Comparison of ENCODE assay signal across 8 cellular contexts in genomic region chr13:46796515-46797467, GRCh38. TPM values are rescaled to one million over a fixed set of nuclear protein-coding genes. Genes with fewer than 3 reads are reported as not detected.
DNase-seq lines count a peak whose midpoint lies in the region; ATAC-seq and TF ChIP-seq lines count a peak whose summit lies in the region.

TSS of gene ESD (minus strand) at chr13:46797161. CDS start at chr13:46791413, 5,748 bp downstream.

- no peaks in the 10 kb centered on the region for H3F3A ChIP-seq in SK-N-SH (replicated peaks; ENCODE audit: insufficient read depth)

- peak; percentile 96 for ATAC-seq in thoracic aorta (ENCODE audit: insufficient number of reproducible peaks, low FRiP score, low read depth)

- H3K27ac ChIP-seq in SK-N-SH (ENCODE audit: low read depth in 2 of 2, low read length in 1 of 2) (peak within 1 kb of the TSS; percentile 82 to 92), osteoblast (ENCODE audit: low read depth, low read length) (peak within 1 kb of the TSS; percentile 93), thoracic aorta (peak within 1 kb of the TSS; percentile 92 to 93)

- H2AFZ ChIP-seq in SK-N-SH (ENCODE audit: low read depth) (peak within 1 kb of the TSS; percentile 91), osteoblast (ENCODE audit: low read length) (peak within 1 kb of the TSS; percentile 99)

- peak within 1 kb of the TSS; percentile 80 for H3K4me3 ChIP-seq in HFF-Myc (replicated peaks; ENCODE audit: low read depth, low read length)
- peak within 1 kb of the TSS; percentile 79 to 91 for H3K4me3 ChIP-seq in SK-N-SH (ENCODE audit: low read depth in 2 of 2, low read length in 1 of 2)
- peak within 1 kb of the TSS; percentile 91 for H3K4me3 ChIP-seq in osteoblast (ENCODE audit: insufficient read depth, low read length)
- peak within 1 kb of the TSS; percentile 90 for H3K4me3 ChIP-seq in thoracic aorta

- DNase-seq in GM04503 (ENCODE audit: low read depth): peak; percentile 55
- peak; percentile 73 for DNase-seq in HFF-Myc (ENCODE audit: extremely low read depth, low read depth)
- DNase-seq in NAMALWA (ENCODE audit: low spot score): peak; percentile 90
- peak; percentile 94 for DNase-seq in SK-N-SH
- DNase-seq in glomerular visceral epithelial cell (ENCODE audit: extremely low spot score): peak; percentile 95
- peak; percentile 94 for DNase-seq in osteoblast (ENCODE audit: insufficient read length, low spot score, missing footprints)
- DNase-seq in thoracic aorta (ENCODE audit: low spot score): peak; percentile 93

- peaks cover 7% of the 10 kb centered on the region for H3K36me3 Mint-ChIP-seq in activated naive CD4-positive, alpha-beta T cell treated with anti-CD3 and anti-CD28 coated beads, Interleukin-2, amount 50 U/mL, for 24 hours

- no peak for TF ChIP-seq RAD21 in SK-N-SH (IDR thresholded peaks at IDR 0.05; ENCODE audit: low read length)

- H3K9me3 ChIP-seq in SK-N-SH: no peaks in the 10 kb centered on the region
- no peaks in the 10 kb centered on the region for H3K9me3 ChIP-seq in osteoblast (ENCODE audit: low read depth, low read length)
- no peaks in the 10 kb centered on the region for H3K9me3 ChIP-seq in thoracic aorta

- TF ChIP-seq EP300 in SK-N-SH (IDR thresholded peaks at IDR 0.05; ENCODE audit: borderline replicate concordance in 1 of 2, low read depth in 1 of 2, low read length in 1 of 2): peak in 1 of 2 experiments; percentile 20; a peak in 1 of 4 replicates

- peak within 1 kb of the TSS; percentile 92 for H3K9ac ChIP-seq in SK-N-SH

- H3K4me1 Mint-ChIP-seq in activated naive CD4-positive, alpha-beta T cell treated with anti-CD3 and anti-CD28 coated beads, Interleukin-2, amount 50 U/mL, for 24 hours: peaks cover 43% of the 10 kb centered on the region

- peak within 1 kb of the TSS; percentile 99 for H3K27ac Mint-ChIP-seq in activated naive CD4-positive, alpha-beta T cell treated with anti-CD3 and anti-CD28 coated beads, Interleukin-2, amount 50 U/mL, for 24 hours

- CTCF ChIA-PET in SK-N-SH (lab: Yijun Ruan, JAX): interaction anchor here (1.3 kb wide), 1 partner anchor 19 kb away, joined by 3 read pairs; no protein-coding TSS in a partner anchor

- POLR2A ChIA-PET in SK-N-SH (lab: Yijun Ruan, JAX): no interaction called here

- H3K9me3 Mint-ChIP-seq in activated naive CD4-positive, alpha-beta T cell treated with anti-CD3 and anti-CD28 coated beads, Interleukin-2, amount 50 U/mL, for 24 hours: no peaks in the 10 kb centered on the region

- H3K27me3 ChIP-seq in SK-N-SH (ENCODE audit: insufficient read depth): no peaks in the 10 kb centered on the region
- H3K27me3 ChIP-seq in osteoblast (ENCODE audit: insufficient read depth, low read length): no peaks in the 10 kb centered on the region
- H3K27me3 ChIP-seq in thoracic aorta (replicated peaks; ENCODE audit: insufficient read depth): no peaks in the 10 kb centered on the region

- TF ChIP-seq CTCF in HFF-Myc (IDR thresholded peaks at IDR 0.05; ENCODE audit: low read depth, low read length, missing control alignments): no peak
- peak; percentile 12; the same call in 1 of the 2 replicates for TF ChIP-seq CTCF in SK-N-SH (IDR thresholded peaks at IDR 0.05)
- no peak for TF ChIP-seq CTCF in osteoblast (IDR thresholded peaks at IDR 0.05; ENCODE audit: extremely low read depth, low read depth, low read length)
- no peak for TF ChIP-seq CTCF in thoracic aorta (IDR thresholded peaks at IDR 0.05)

- H3K36me3 ChIP-seq in SK-N-SH (replicated peaks in 1 of 2; ENCODE audit: control insufficient read depth in 1 of 2, insufficient read depth in 2 of 2, low read length in 1 of 2) (peaks cover 8 to 14% of the 10 kb centered on the region in 2 experiments), osteoblast (ENCODE audit: insufficient read depth, low read length) (no peaks in the 10 kb centered on the region), thoracic aorta (no peaks in the 10 kb centered on the region)

- H3K9me2 ChIP-seq in SK-N-SH: no peaks in the 10 kb centered on the region

- no peaks in the 10 kb centered on the region for H4K20me1 ChIP-seq in SK-N-SH (ENCODE audit: insufficient read depth)
- H4K20me1 ChIP-seq in osteoblast (ENCODE audit: insufficient read depth, low read length): peaks cover 3% of the 10 kb centered on the region

- no peaks in the 10 kb centered on the region for H3K27me3 Mint-ChIP-seq in activated naive CD4-positive, alpha-beta T cell treated with anti-CD3 and anti-CD28 coated beads, Interleukin-2, amount 50 U/mL, for 24 hours

- peak within 1 kb of the TSS; percentile 100 for H3K4me3 Mint-ChIP-seq in activated naive CD4-positive, alpha-beta T cell treated with anti-CD3 and anti-CD28 coated beads, Interleukin-2, amount 50 U/mL, for 24 hours

- H3K4me2 ChIP-seq in SK-N-SH: peak within 1 kb of the TSS; percentile 91
- H3K4me2 ChIP-seq in osteoblast (ENCODE audit: insufficient read depth, low read length): peak within 1 kb of the TSS; percentile 96

- H3K79me2 ChIP-seq in SK-N-SH (ENCODE audit: insufficient read depth) (peaks cover 41% of the 10 kb centered on the region), osteoblast (ENCODE audit: insufficient read depth, low read length) (peaks cover 41% of the 10 kb centered on the region)

- 6% methylated on average over 50 of the region's 76 CpGs for WGBS in SK-N-SH (ENCODE audit: low lambda C conversion rate)

- peaks cover 10 to 17% of the 10 kb centered on the region in 2 experiments; a peak in 3 of 4 replicates for H3K4me1 ChIP-seq in SK-N-SH (ENCODE audit: control insufficient read depth in 1 of 2, insufficient read depth in 2 of 2, low read depth in 1 of 2, low read length in 1 of 2)
- peaks cover 23% of the 10 kb centered on the region for H3K4me1 ChIP-seq in osteoblast (ENCODE audit: insufficient read depth, low read length)
- peaks cover 27 to 45% of the 10 kb centered on the region in 2 donors for H3K4me1 ChIP-seq in thoracic aorta (ENCODE audit: control insufficient read depth in 1 of 2, low read depth in 2 of 2)

TF ChIP-seq in SK-N-SH, 30 proteins besides CTCF, POLR2A, EP300 and RAD21 (continues in another document):
- TF ChIP-seq MXI1 (IDR thresholded peaks at IDR 0.05; ENCODE audit: low read depth, low read length) (peak; percentile 81), FOSL2 (IDR thresholded peaks at IDR 0.05; ENCODE audit: borderline replicate concordance, low read depth) (no peak), FOXM1 (IDR thresholded peaks at IDR 0.05; ENCODE audit: low read depth) (no peak), ZBTB33 (IDR thresholded peaks at IDR 0.05; ENCODE audit: borderline replicate concordance, low read depth) (peak; percentile 45; the same call in 1 of the 2 replicates), TCF12 (IDR thresholded peaks at IDR 0.05) (no peak), EZH2phosphoT487 (IDR thresholded peaks at IDR 0.05; ENCODE audit: borderline replicate concordance, low read depth) (no peak), YY1 (IDR thresholded peaks at IDR 0.05; ENCODE audit: low read depth) (peak; percentile 93), ELF1 (IDR thresholded peaks at IDR 0.05) (no peak), USF2 (IDR thresholded peaks at IDR 0.05; ENCODE audit: borderline replicate concordance, low read depth, low read length) (peak; percentile 39)

RNA-seq across cellular contexts. Expression of gene ESD, which starts in this region (rescaled TPM):
- 80.9 and 94.3 TPM in 2 replicates for polyA plus RNA-seq in SK-N-SH (2012; rRNA removed)
- polyA plus RNA-seq in SK-N-SH (2012; cell fraction: cytosol; rRNA removed): 117 and 131 TPM in 2 replicates
- 35.6 and 65.1 TPM in 2 replicates for polyA plus RNA-seq in SK-N-SH (2012; cell fraction: nucleus; rRNA removed)
- total RNA-seq in osteoblast (130 and 141 TPM in 2 replicates), thoracic aorta (100 to 1,000 TPM; 114 to 119 TPM)

Comparison
In these comparisons a context has a peak if more than half of its experiments do, and no peak if none do; other contexts are left out.
1. Peak in every context shown above with its lines: DNase-seq, ATAC-seq, H3K4me3 ChIP-seq and H3K27ac ChIP-seq.